ENCODE assay signal across 9 cellular contexts in the genomic region with DNA sequence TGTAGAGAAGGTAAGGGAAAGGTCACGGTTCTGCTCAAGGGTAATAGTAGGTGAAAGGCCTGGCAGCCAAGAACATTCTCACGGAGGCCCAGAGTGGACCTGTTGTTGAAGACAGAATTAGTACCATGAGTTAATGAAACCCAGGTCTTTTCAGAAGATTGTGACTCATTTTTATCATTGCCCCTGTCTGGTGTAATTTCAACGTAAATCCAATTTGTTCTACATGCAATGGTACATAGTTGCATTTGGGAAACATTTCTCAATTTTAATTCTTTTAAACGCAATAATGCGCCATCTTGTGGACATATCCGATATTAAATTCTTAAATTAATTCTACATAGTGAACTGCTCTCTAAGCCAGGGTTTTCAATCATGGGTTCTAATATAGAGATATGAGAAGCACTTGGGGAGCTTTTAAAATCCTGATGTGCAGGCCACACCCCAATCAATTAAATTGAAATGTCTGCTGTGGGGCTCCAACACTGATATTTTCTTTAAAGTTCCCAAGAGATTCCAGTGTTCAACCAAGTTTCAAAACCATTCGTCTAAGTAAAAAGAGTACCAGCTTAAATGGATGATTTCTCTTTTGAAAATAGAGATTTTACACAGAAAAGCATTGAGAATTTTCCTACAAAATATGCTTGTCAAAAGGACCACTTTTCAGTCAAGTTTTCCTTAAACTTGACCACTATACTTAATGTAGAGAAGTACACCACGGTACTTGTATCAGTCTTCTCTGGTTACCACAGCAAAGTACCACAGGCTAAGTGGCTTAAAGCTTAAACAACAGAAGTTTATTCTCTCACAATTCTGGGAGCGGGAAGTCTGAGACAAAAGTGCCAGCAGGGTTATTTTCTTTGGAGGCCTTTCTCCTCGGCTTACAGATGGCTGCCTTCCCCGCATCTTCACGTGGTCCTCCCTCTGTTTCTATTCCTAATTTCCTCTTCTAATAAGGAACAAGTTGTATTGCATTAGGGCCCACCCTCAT.
DNase-seq lines count a peak whose midpoint lies in the region; ATAC-seq and TF ChIP-seq lines count a peak whose summit lies in the region.
"Had no signal": no experiment of that assay in that cellular context is flagged by ENCODE, and none has a peak within 500 bp of the region (broad histone marks: within the 10 kb centered on the region; RNA-seq: fewer than 3 reads in every experiment).

No MANE protein-coding gene starts in this region.

- H3K36me3 ChIP-seq in GM23248 (ENCODE audit: low read depth) (no peaks in the 10 kb centered on the region), lower lobe of right lung (no peaks in the 10 kb centered on the region)

- peaks cover 20% of the 10 kb centered on the region for H3K27me3 Mint-ChIP-seq in activated T-helper 2 cell treated with anti-CD3 and anti-CD28 coated beads, Interferon-gamma antibody, Interleukin-2, Interleukin-4, amounts not matched to agents 10 μg/mL and 5 μg/mL and 100 μg/mL, durations not matched to agents 14 hours and 24 hours and 36 hours (ENCODE audit: low read depth)
- H3K27me3 Mint-ChIP-seq: activated naive CD8-positive, alpha-beta T cell had no signal

- H3K27ac ChIP-seq in GM23248 (no peak overlapping the region), lower lobe of right lung (no peak overlapping the region)

- H3F3A ChIP-seq in GM23248 (ENCODE audit: insufficient read depth) = peaks cover 11% of the 10 kb centered on the region

- no peak overlapping the region for H3K4me3 Mint-ChIP-seq in activated T-helper 2 cell treated with anti-CD3 and anti-CD28 coated beads, Interferon-gamma antibody, Interleukin-2, Interleukin-4, amounts not matched to agents 10 μg/mL and 5 μg/mL and 100 μg/mL, durations not matched to agents 14 hours and 24 hours and 36 hours (ENCODE audit: low read depth)
- H3K4me3 Mint-ChIP-seq: activated naive CD8-positive, alpha-beta T cell had no signal

- ATAC-seq in lower lobe of right lung = peak; percentile 40 to 57
- no peak for ATAC-seq in HG03025 (IDR thresholded peaks at IDR 0.05; ENCODE audit: low FRiP score, unreplicated experiment)

- peak overlapping the region; percentile 42 for H3K4me2 ChIP-seq in GM23248 (ENCODE audit: unreplicated experiment)

- H2AFZ ChIP-seq in GM23248 = no peak overlapping the region

- H3K9me2 ChIP-seq in GM23248 (ENCODE audit: insufficient read depth) = no peaks in the 10 kb centered on the region

- H3K27me3 ChIP-seq in GM23248 (replicated peaks; ENCODE audit: insufficient read depth) (no peaks in the 10 kb centered on the region), lower lobe of right lung (ENCODE audit: low read depth) (no peaks in the 10 kb centered on the region)

- in situ Hi-C loops in GM23248 (cut with MboI) = loop anchor here (10.0 kb wide), 1 partner anchor 255 kb away; a partner anchor contains a TSS

- H3K9me3 ChIP-seq in GM23248 (ENCODE audit: low read depth) (no peaks in the 10 kb centered on the region), lower lobe of right lung (no peaks in the 10 kb centered on the region)

- H3K9ac ChIP-seq in GM23248 = no peak overlapping the region

- H3K27ac Mint-ChIP-seq in activated T-helper 2 cell treated with anti-CD3 and anti-CD28 coated beads, Interferon-gamma antibody, Interleukin-2, Interleukin-4, amounts not matched to agents 10 μg/mL and 5 μg/mL and 100 μg/mL, durations not matched to agents 14 hours and 24 hours and 36 hours = no peak overlapping the region
- H3K27ac Mint-ChIP-seq: activated naive CD8-positive, alpha-beta T cell had no signal

- DNase-seq in AG08396 (ENCODE audit: low spot score) = peak; percentile 14
- DNase-seq in GM23248 = peak; percentile 67
- DNase-seq in NCI-H748 treated with DMSO at 0.1 percent for 48 hours (lab: John Stamatoyannopoulos, UW) = peak; percentile 78
- DNase-seq in choroid plexus epithelial cell (ENCODE audit: low read depth) = peak; percentile 73
- DNase-seq in lower lobe of right lung = no peak
- no peak for DNase-seq in activated T-helper 2 cell treated with anti-CD3 and anti-CD28 coated beads, Interferon-gamma antibody, Interleukin-2, Interleukin-4, amounts not matched to agents 10 μg/mL and 5 μg/mL and 100 μg/mL, durations not matched to agents 14 hours and 24 hours and 36 hours (ENCODE audit: low spot score)
- DNase-seq in GDM1 (lab: John Stamatoyannopoulos, UW) = no peak

- H4K20me1 ChIP-seq in GM23248 (ENCODE audit: insufficient read depth) = no peaks in the 10 kb centered on the region

- H3K36me3 Mint-ChIP-seq in activated T-helper 2 cell treated with anti-CD3 and anti-CD28 coated beads, Interferon-gamma antibody, Interleukin-2, Interleukin-4, amounts not matched to agents 10 μg/mL and 5 μg/mL and 100 μg/mL, durations not matched to agents 14 hours and 24 hours and 36 hours (ENCODE audit: low read depth) = no peaks in the 10 kb centered on the region
- H3K36me3 Mint-ChIP-seq: activated naive CD8-positive, alpha-beta T cell had no signal

- no peaks in the 10 kb centered on the region for H3K79me2 ChIP-seq in GM23248 (ENCODE audit: insufficient read depth)

- H3K4me1 ChIP-seq in GM23248 (ENCODE audit: insufficient read depth) (peaks cover 33% of the 10 kb centered on the region), lower lobe of right lung (no peaks in the 10 kb centered on the region)

- TF ChIP-seq CTCF in choroid plexus epithelial cell (conservative IDR thresholded peaks at IDR 0.05; ENCODE audit: low read depth, low read length) = no peak
- peak; percentile 52 for TF ChIP-seq CTCF in lower lobe of right lung (IDR thresholded peaks at IDR 0.05)

- intact Hi-C loops in lower lobe of right lung (cut with DNase I) = loop anchor here (10.0 kb wide), 1 partner anchor 255 kb away; a partner anchor contains a TSS
- intact Hi-C loops in activated T-helper 2 cell treated with anti-CD3 and anti-CD28 coated beads, Interferon-gamma antibody, Interleukin-2, Interleukin-4, amounts not matched to agents 10 μg/mL and 5 μg/mL and 100 μg/mL, durations not matched to agents 14 hours and 24 hours and 36 hours (cut with micrococcal nuclease) = loop anchor here (1.0 to 10.0 kb wide), 4 partner anchors 85 to 346 kb away; no protein-coding TSS in a partner anchor

- peaks cover 8% of the 10 kb centered on the region for H3K4me1 Mint-ChIP-seq in activated T-helper 2 cell treated with anti-CD3 and anti-CD28 coated beads, Interferon-gamma antibody, Interleukin-2, Interleukin-4, amounts not matched to agents 10 μg/mL and 5 μg/mL and 100 μg/mL, durations not matched to agents 14 hours and 24 hours and 36 hours (ENCODE audit: low read depth)

- H3K4me3 ChIP-seq in GM23248 (no peak overlapping the region), choroid plexus epithelial cell (ENCODE audit: low read depth, low read length) (no peak overlapping the region), lower lobe of right lung (no peak overlapping the region)

- H3K9me3 Mint-ChIP-seq in activated T-helper 2 cell treated with anti-CD3 and anti-CD28 coated beads, Interferon-gamma antibody, Interleukin-2, Interleukin-4, amounts not matched to agents 10 μg/mL and 5 μg/mL and 100 μg/mL, durations not matched to agents 14 hours and 24 hours and 36 hours = no peaks in the 10 kb centered on the region

- 64 to 66% methylated on average over 12 of the region's 12 CpGs for WGBS in GM23248 (ENCODE audit: low coverage in 1 of 2, low lambda C conversion rate in 2 of 2, missing lambda C conversion rate in 2 of 2), 2 experiments

Comparison
In these comparisons a context has a peak if more than half of its experiments do, and no peak if none do; other contexts are left out.
1. DNase-seq: peak in AG08396 (single experiment), GM23248 (single experiment), NCI-H748 treated with DMSO at 0.1 percent for 48 hours (single experiment) and choroid plexus epithelial cell (single experiment); none in lower lobe of right lung (single experiment), activated T-helper 2 cell treated with anti-CD3 and anti-CD28 coated beads, Interferon-gamma antibody, Interleukin-2, Interleukin-4, amounts not matched to agents 10 μg/mL and 5 μg/mL and 100 μg/mL, durations not matched to agents 14 hours and 24 hours and 36 hours (single experiment) and GDM1 (single experiment).